Comparison of ENCODE assay signal across 14 cellular contexts in the genomic region with DNA sequence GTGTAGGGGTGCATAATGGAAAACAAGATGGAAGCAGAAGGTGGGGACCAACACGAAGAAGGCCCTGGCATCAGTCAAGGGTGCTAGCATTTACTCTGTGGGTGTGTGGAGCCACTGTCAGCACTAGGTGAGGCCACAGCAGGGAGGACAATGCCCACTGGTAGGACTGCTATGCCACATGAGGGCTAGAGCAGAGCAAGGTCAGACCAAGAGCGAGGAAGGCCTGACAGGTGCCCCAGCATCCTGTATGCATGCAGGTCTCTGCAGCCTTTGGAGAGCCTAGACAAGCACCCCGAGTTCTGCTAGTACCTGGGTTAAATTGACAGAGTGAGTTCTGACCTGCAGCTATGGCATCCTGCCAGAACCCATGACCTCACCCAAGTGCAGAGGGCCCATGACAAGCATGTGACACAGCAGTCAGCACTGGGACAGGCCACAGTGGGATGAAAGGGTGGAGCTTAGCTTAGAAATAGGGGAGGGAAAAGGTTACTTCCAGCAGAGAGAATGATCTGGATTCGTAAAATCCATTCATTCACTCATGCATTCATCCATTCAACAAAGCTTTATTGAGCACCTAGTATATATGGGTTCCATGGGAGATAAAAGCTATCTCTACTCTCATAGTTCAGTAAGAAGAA. TPM values are rescaled to one million over a fixed set of nuclear protein-coding genes. Genes with fewer than 3 reads are reported as not detected.
DNase-seq lines count a peak whose midpoint lies in the region; ATAC-seq, FAIRE-seq and TF ChIP-seq lines count a peak whose summit lies in the region.
"Had no signal": no experiment of that assay in that cellular context is flagged by ENCODE, and none has a peak within 500 bp of the region (broad histone marks: within the 10 kb centered on the region; RNA-seq: fewer than 3 reads in every experiment).

No MANE protein-coding gene starts in this region.

- no peaks in the 10 kb centered on the region for H3K36me3 ChIP-seq in stomach
- H3K36me3 ChIP-seq: spleen had no signal

- no peaks in the 10 kb centered on the region for H3K27me3 ChIP-seq in stomach
- H3K27me3 ChIP-seq: spleen had no signal

- TF ChIP-seq CTCF in stomach (IDR thresholded peaks at IDR 0.05): no peak

- no peak for TF ChIP-seq EP300 in stomach (IDR thresholded peaks at IDR 0.05)

- no peak overlapping the region for H3K27ac Mint-ChIP-seq in activated T-cell treated with anti-CD3 and anti-CD28 coated beads, Interleukin-2, amount 50 U/mL, for 72 hours
- H3K27ac Mint-ChIP-seq in T-helper 17 cell: no peak overlapping the region
- H3K27ac Mint-ChIP-seq: dendritic cell treated with granulocyte-macrophage colony-stimulating factor and Interleukin-4, amounts not matched to agents 40 ng/mL and 50 ng/mL, for 4 days had no signal

- H3K9me3 ChIP-seq in stomach: no peaks in the 10 kb centered on the region
- no peaks in the 10 kb centered on the region for H3K9me3 ChIP-seq in T-helper 17 cell (ENCODE audit: control insufficient read depth, low read length, poor library complexity, severe bottlenecking)
- H3K9me3 ChIP-seq: spleen had no signal

- no peak overlapping the region for H3K4me3 Mint-ChIP-seq in activated T-cell treated with anti-CD3 and anti-CD28 coated beads, Interleukin-2, amount 50 U/mL, for 72 hours
- no peak overlapping the region for H3K4me3 Mint-ChIP-seq in T-helper 17 cell
- H3K4me3 Mint-ChIP-seq: dendritic cell treated with granulocyte-macrophage colony-stimulating factor and Interleukin-4, amounts not matched to agents 40 ng/mL and 50 ng/mL, for 4 days; IgD-negative memory B cell had no signal

- peaks cover 31% of the 10 kb centered on the region for H3K4me1 Mint-ChIP-seq in activated T-cell treated with anti-CD3 and anti-CD28 coated beads, Interleukin-2, amount 50 U/mL, for 72 hours (ENCODE audit: low read depth)
- H3K4me1 Mint-ChIP-seq in T-helper 17 cell: peaks cover 18% of the 10 kb centered on the region

- FAIRE-seq in GM12891 (lab: Jason Lieb, UNC): no peak

- H3K27me3 Mint-ChIP-seq in activated T-cell treated with anti-CD3 and anti-CD28 coated beads, Interleukin-2, amount 50 U/mL, for 72 hours (ENCODE audit: low read depth): no peaks in the 10 kb centered on the region
- no peaks in the 10 kb centered on the region for H3K27me3 Mint-ChIP-seq in T-helper 17 cell

- H3K27ac ChIP-seq in stomach: no peak overlapping the region
- H3K27ac ChIP-seq: spleen had no signal

- H3K4me3 ChIP-seq in stomach: no peak overlapping the region
- H3K4me3 ChIP-seq: spleen had no signal

- DNase-seq in activated T-cell treated with anti-CD3 and anti-CD28 coated beads, Interleukin-2, amount 50 U/mL, for 72 hours: peak; percentile 48 to 66
- DNase-seq in activated T-cell treated with anti-CD3 and anti-CD28 coated beads for 4 hours: no peak
- peak; percentile 63 for DNase-seq in RKO (ENCODE audit: low spot score)
- peak; percentile 75 for DNase-seq in stomach
- DNase-seq in GM12891 (ENCODE audit: insufficient read length, low spot score): no peak
- no peak for DNase-seq in T-helper 17 cell
- DNase-seq: NCI-H526; spleen; stimulated activated naive CD4-positive, alpha-beta T cell; T-helper 2 cell had no signal

- intact Hi-C loops in stomach (cut with DNase I; ENCODE audit: low total_unique reads): no loop called here

- H3K4me1 ChIP-seq in stomach: peaks cover 0 to 28% (median 8%) of the 10 kb centered on the region in 4 donors

- 73 to 85% (median 76%) methylated on average over 4 of the region's 4 CpGs for whole genome bisulfite sequencing in stomach, 5 donors

- TF ChIP-seq POLR2A in stomach (IDR thresholded peaks at IDR 0.05) (no peak), GM12891 (IDR thresholded peaks at IDR 0.05; ENCODE audit: low read depth, low read length) (no peak)

- no peaks in the 10 kb centered on the region for H3K36me3 Mint-ChIP-seq in activated T-cell treated with anti-CD3 and anti-CD28 coated beads, Interleukin-2, amount 50 U/mL, for 72 hours (ENCODE audit: insufficient read depth in 2 of 2)
- no peaks in the 10 kb centered on the region for H3K36me3 Mint-ChIP-seq in T-helper 17 cell (ENCODE audit: low read depth)

- ATAC-seq in activated T-cell treated with anti-CD3 and anti-CD28 coated beads, Interleukin-2, amount 50 U/mL, for 72 hours (replicated peaks in 1 of 2): peak; percentile 19 to 38
- ATAC-seq in esophagus mucosa: peak; percentile 82
- ATAC-seq in HG03460 (IDR thresholded peaks at IDR 0.05; ENCODE audit: unreplicated experiment): no peak
- no peak for ATAC-seq in T-helper 17 cell

- H3K9me3 Mint-ChIP-seq in activated T-cell treated with anti-CD3 and anti-CD28 coated beads, Interleukin-2, amount 50 U/mL, for 72 hours: peaks cover 0 to 2% of the 10 kb centered on the region in 2 donors
- H3K9me3 Mint-ChIP-seq: dendritic cell treated with granulocyte-macrophage colony-stimulating factor and Interleukin-4, amounts not matched to agents 40 ng/mL and 50 ng/mL, for 4 days; IgD-negative memory B cell had no signal

TF ChIP-seq in GM12891, 5 proteins besides CTCF, POLR2A, EP300 and RAD21:
- TF ChIP-seq POLR2AphosphoS5 (IDR thresholded peaks at IDR 0.05; ENCODE audit: low read depth, low read length): no peak
- no peak for TF ChIP-seq SPI1 (IDR thresholded peaks at IDR 0.05; ENCODE audit: low read depth, low read length)
- no peak for TF ChIP-seq PAX5 (IDR thresholded peaks at IDR 0.05; ENCODE audit: insufficient read depth, low read length, severe bottlenecking)
- TF ChIP-seq POU2F2 (IDR thresholded peaks at IDR 0.05; ENCODE audit: low read depth, low read length): no peak
- TF ChIP-seq TAF1 (IDR thresholded peaks at IDR 0.05; ENCODE audit: low read depth, low read length): no peak
TF ChIP-seq in GM12891: peak in this region for 0.

RNA-seq across cellular contexts. Expression of a gene that starts 9.0 kb away (rescaled TPM):
- 10 to 100 TPM; 46.3 to 83.0 TPM for total RNA-seq in activated T-cell treated with anti-CD3 and anti-CD28 coated beads, Interleukin-2, amount 50 U/mL, for 72 hours
- 4.6 TPM for total RNA-seq in esophagus mucosa
- 10 to 100 TPM in 4 of 5 donors, 1 to 10 TPM in 1; 9.4 to 82.3 (median 47.1) TPM for total RNA-seq in stomach
- polyA plus RNA-seq in stomach: 1 to 10 TPM; 6.6 to 9.8 (median 9.1) TPM
- polyA plus RNA-seq in GM12891 (2012; ENCODE audit: low read depth, missing spikeins): 4.8 TPM
- total RNA-seq in T-helper 17 cell: 10 to 100 TPM; 15.4 to 20.3 TPM

Comparison
In these comparisons a context has a peak if more than half of its experiments do, and no peak if none do; other contexts are left out.
1. DNase-seq: peak in activated T-cell treated with anti-CD3 and anti-CD28 coated beads, Interleukin-2, amount 50 U/mL, for 72 hours (2 of 2), RKO (single experiment) and stomach (single experiment); none in activated T-cell treated with anti-CD3 and anti-CD28 coated beads for 4 hours (single experiment), GM12891 (single experiment) and T-helper 17 cell (0 of 3).
2. ATAC-seq: peak in activated T-cell treated with anti-CD3 and anti-CD28 coated beads, Interleukin-2, amount 50 U/mL, for 72 hours (2 of 2) and esophagus mucosa (single experiment); none in HG03460 (single experiment) and T-helper 17 cell (single experiment).